8 cellular contexts compared by ENCODE assay signal in genomic region chr6:143059616-143060353, GRCh38. TPM values are rescaled to one million over a fixed set of nuclear protein-coding genes. Genes with fewer than 3 reads are reported as not detected.
DNase-seq lines count a peak whose midpoint lies in the region; ATAC-seq, FAIRE-seq and TF ChIP-seq lines count a peak whose summit lies in the region.

No MANE protein-coding gene starts in this region.

- H3K4me1 ChIP-seq in colonic mucosa (no peaks in the 10 kb centered on the region), lower lobe of right lung (peaks cover 16% of the 10 kb centered on the region), stomach smooth muscle (ENCODE audit: control insufficient read depth, insufficient read depth, low read length) (peaks cover 8% of the 10 kb centered on the region)

- DNase-seq in DMS53 (lab: John Stamatoyannopoulos, UW) (peak; percentile 91), SK-N-MC (ENCODE audit: low read depth, low spot score) (no peak), colonic mucosa (peak; percentile 21), lower lobe of right lung (no peak), D721Med (ENCODE audit: insufficient read length, low spot score) (no peak)

- H3K4me3 ChIP-seq in SK-N-MC: peak overlapping the region; percentile 84
- peak overlapping the region; percentile 88 for H3K4me3 ChIP-seq in colonic mucosa
- peak overlapping the region; percentile 75 for H3K4me3 ChIP-seq in lower lobe of right lung
- H3K4me3 ChIP-seq in stomach smooth muscle (ENCODE audit: low read length in 2 of 2): peak overlapping the region; percentile 71 to 81

- FAIRE-seq in D721Med (lab: Jason Lieb, UNC): no peak

- H3K27me3 ChIP-seq in colonic mucosa (no peaks in the 10 kb centered on the region), lower lobe of right lung (ENCODE audit: low read depth) (no peaks in the 10 kb centered on the region), stomach smooth muscle (ENCODE audit: control insufficient read depth in 1 of 2, insufficient read depth in 2 of 2, low read length in 2 of 2) (no peaks in the 10 kb centered on the region)

- no peak for TF ChIP-seq CTCF in colonic mucosa (IDR thresholded peaks at IDR 0.05)
- no peak for TF ChIP-seq CTCF in lower lobe of right lung (IDR thresholded peaks at IDR 0.05)
- TF ChIP-seq CTCF in D721Med (IDR thresholded peaks at IDR 0.05; ENCODE audit: insufficient read depth, missing control alignments): no peak

- no peak overlapping the region for H3K9ac ChIP-seq in SK-N-MC (ENCODE audit: insufficient read length)
- peak overlapping the region; percentile 87 to 96 for H3K9ac ChIP-seq in colonic mucosa (ENCODE audit: low read depth in 2 of 2, low read length in 2 of 2)
- H3K9ac ChIP-seq in stomach smooth muscle (ENCODE audit: low read length in 2 of 2): peak overlapping the region; percentile 85 to 87

- intact Hi-C loops in colonic mucosa (cut with DNase I) (no loop called here), lower lobe of right lung (cut with DNase I) (no loop called here)

- H3K36me3 ChIP-seq in SK-N-MC (ENCODE audit: insufficient read depth, low read length) (no peaks in the 10 kb centered on the region), colonic mucosa (no peaks in the 10 kb centered on the region), lower lobe of right lung (no peaks in the 10 kb centered on the region), stomach smooth muscle (ENCODE audit: control insufficient read depth in 2 of 2, insufficient read depth in 2 of 2, low read length in 2 of 2) (no peaks in the 10 kb centered on the region)

- ATAC-seq in HG02610 (IDR thresholded peaks at IDR 0.05; ENCODE audit: unreplicated experiment) (peak; percentile 29), lower lobe of right lung (peak; percentile 21 to 73), GM21737 (IDR thresholded peaks at IDR 0.05; ENCODE audit: unreplicated experiment) (no peak)

- no peaks in the 10 kb centered on the region for H3K9me3 ChIP-seq in SK-N-MC (ENCODE audit: low read depth, low read length)
- H3K9me3 ChIP-seq in colonic mucosa: no peaks in the 10 kb centered on the region
- H3K9me3 ChIP-seq in lower lobe of right lung: no peaks in the 10 kb centered on the region
- no peaks in the 10 kb centered on the region for H3K9me3 ChIP-seq in stomach smooth muscle (ENCODE audit: control insufficient read depth in 2 of 2, low read length in 2 of 2)

- H3K27ac ChIP-seq in SK-N-MC (no peak overlapping the region), colonic mucosa (peak overlapping the region; percentile 82), lower lobe of right lung (peak overlapping the region; percentile 95), stomach smooth muscle (ENCODE audit: low read length) (peak overlapping the region; percentile 86)

RNA-seq across cellular contexts. Expression of gene AIG1, which starts 0.9 kb away (rescaled TPM):
- 10 to 100 TPM; 24.2 to 28.8 TPM for total RNA-seq in colonic mucosa
- 29.6 TPM for total RNA-seq in lower lobe of right lung

Comparison
In these comparisons a context has a peak if more than half of its experiments do, and no peak if none do; other contexts are left out.
1. DNase-seq: peak in DMS53 (single experiment) and colonic mucosa (single experiment); none in SK-N-MC (single experiment), lower lobe of right lung (single experiment) and D721Med (single experiment).
2. Peak in every context shown above with its lines, with median percentiles within 50 percentile points of each other: H3K4me3 ChIP-seq.